Comparison of ENCODE assay signal across 8 cellular contexts in the genomic region with DNA sequence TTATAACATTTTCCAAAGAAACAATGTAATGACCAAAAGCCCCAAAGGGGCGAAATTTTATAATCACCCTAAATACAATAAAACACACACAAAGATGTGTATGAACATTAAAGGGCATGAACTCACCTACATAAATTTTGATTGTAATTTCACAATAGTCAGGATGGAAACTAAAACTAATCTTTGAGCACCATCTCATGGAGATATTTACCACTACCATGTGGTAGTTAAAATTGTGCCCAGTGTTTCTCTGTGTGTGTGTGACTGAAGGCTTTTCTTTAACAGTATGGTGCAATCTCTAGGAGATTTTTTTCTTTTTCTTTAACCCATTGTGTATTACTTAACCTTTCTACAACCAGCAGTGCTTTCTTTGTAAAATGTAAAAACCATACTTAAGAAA. TPM values are rescaled to one million over a fixed set of nuclear protein-coding genes. Genes with fewer than 3 reads are reported as not detected.
A peak's percentile ranks its signal among the peaks of the same experiment; 100 is the strongest.
DNase-seq lines count a peak whose midpoint lies in the region; ATAC-seq and TF ChIP-seq lines count a peak whose summit lies in the region.

No MANE protein-coding gene starts in this region.

- H3K27ac ChIP-seq in left lung (no peak overlapping the region), prostate gland (no peak overlapping the region)

- TF ChIP-seq CTCF in NB4 (IDR thresholded peaks at IDR 0.05; ENCODE audit: low read depth, low read length) (no peak), astrocyte of the cerebellum (IDR thresholded peaks at IDR 0.05; ENCODE audit: low read depth, low read length, missing control alignments) (peak; percentile 37), left lung (IDR thresholded peaks at IDR 0.05) (peak; percentile 26 to 38), prostate gland (IDR thresholded peaks at IDR 0.05) (peak in 2 of 4 experiments; percentile 60 to 67)

- 28% methylated on average over 1 of the region's 1 CpG for WGBS in prostate gland

- intact Hi-C loops in left lung (cut with DNase I) (no loop called here), prostate gland (cut with DNase I) (loop anchor here (5.0 kb wide), 1 partner anchor 104 kb away; no protein-coding TSS in a partner anchor)

- in situ Hi-C loops in astrocyte of the cerebellum (cut with HindIII; ENCODE audit: low sequenced_read_pairs): loop anchor here (25.0 kb wide), 1 partner anchor 274 kb away; a partner anchor contains a TSS

- ATAC-seq in left lung (peak; percentile 83), GM18873 (IDR thresholded peaks at IDR 0.05; ENCODE audit: low FRiP score, unreplicated experiment) (no peak), GM18868 (IDR thresholded peaks at IDR 0.05; ENCODE audit: unreplicated experiment) (no peak)

- TF ChIP-seq POLR2A in NB4 (IDR thresholded peaks at IDR 0.05; ENCODE audit: extremely low read depth, insufficient read length) (no peak), prostate gland (IDR thresholded peaks at IDR 0.05) (no peak)

- H3K27me3 ChIP-seq in left lung (peaks cover 0 to 31% of the 10 kb centered on the region in 2 donors), prostate gland (replicated peaks; ENCODE audit: insufficient read depth) (no peaks in the 10 kb centered on the region)

- H3K4me3 ChIP-seq in NB4 (ENCODE audit: low read depth, low read length) (no peak overlapping the region), astrocyte of the cerebellum (ENCODE audit: low read depth, low read length) (no peak overlapping the region), left lung (no peak overlapping the region), prostate gland (no peak overlapping the region)

- peak; percentile 55 for DNase-seq in EL
- peak; percentile 60 for DNase-seq in NB4 (ENCODE audit: low read depth)
- peak; percentile 28 for DNase-seq in astrocyte of the cerebellum (ENCODE audit: low read depth)
- no peak for DNase-seq in left lung
- DNase-seq in prostate gland (ENCODE audit: low spot score): no peak
- DNase-seq in OCI-M2 (lab: John Stamatoyannopoulos, UW; ENCODE audit: unreplicated experiment): no peak

- H3K4me1 ChIP-seq in left lung: no peaks in the 10 kb centered on the region
- no peaks in the 10 kb centered on the region for H3K4me1 ChIP-seq in prostate gland (replicated peaks)

- no peaks in the 10 kb centered on the region for H3K36me3 ChIP-seq in left lung
- H3K36me3 ChIP-seq in prostate gland: no peaks in the 10 kb centered on the region

- no peaks in the 10 kb centered on the region for H3K9me3 ChIP-seq in left lung
- H3K9me3 ChIP-seq in prostate gland: no peaks in the 10 kb centered on the region

RNA-seq across cellular contexts. Expression of a gene that starts 19.7 kb away (rescaled TPM):
- not detected for total RNA-seq in left lung
- total RNA-seq in prostate gland: 10 to 100 TPM in 1 of 2 donors, not detected in 1; 21.8 TPM

RNA-seq across cellular contexts. Expression of a gene that starts 53.0 kb away (rescaled TPM):
- total RNA-seq in left lung: 10 to 100 TPM; 20.3 to 22.0 TPM
- total RNA-seq in prostate gland: 10 to 100 TPM; 17.2 to 21.9 TPM

Comparison
In these comparisons a context has a peak if more than half of its experiments do, and no peak if none do; other contexts are left out.
1. DNase-seq: peak in EL (single experiment), NB4 (single experiment) and astrocyte of the cerebellum (single experiment); none in left lung (0 of 2), prostate gland (single experiment) and OCI-M2 (single experiment).